Comparison of ENCODE assay signal across 23 cellular contexts in genomic region chr9:95718263-95718662, GRCh38.
"Had no signal": no experiment of that assay in that cellular context is flagged by ENCODE, and none has a peak within 500 bp of the region (broad histone marks: within the 10 kb centered on the region; RNA-seq: fewer than 3 reads in every experiment).

No MANE protein-coding gene starts in this region.

- H3K4me2 ChIP-seq: KMS-11 had no signal

- H3K36me3 ChIP-seq: SJSA1 had no signal

- H3K4me3 ChIP-seq: SJSA1, SK-N-MC had no signal

- H3K27ac ChIP-seq: HL-60, KMS-11, SJSA1, SK-N-MC had no signal

- DNase-seq: Kasumi-1, MM.1S, NCI-H1092 treated with DMSO at 0.1 percent for 48 hours, NCI-H1436, NCI-H187, NCI-H2029, NCI-H2081 treated with DMSO at 0.1 percent for 48 hours, NCI-H2171, NCI-H226, NCI-H446, NCI-H510A, NCI-H524 treated with DMSO at 0.1 percent for 48 hours, NCI-H69, NCI-H774, Right ventricle myocardium superior, RPMI8226, SIG-M5 had no signal

- FAIRE-seq: HTR-8/SVneo, RCC 7860 had no signal

- H3K9ac ChIP-seq: KMS-11 had no signal

- H3K27me3 ChIP-seq: SJSA1 had no signal
